ENCODE assay signal across 1 cellular context in genomic region chr9:131799177-131799823, GRCh38.
TF ChIP-seq lines count a peak whose summit lies in the region.

No MANE protein-coding gene starts in this region.

TF ChIP-seq in HepG2, 621 proteins besides CTCF, POLR2A, EP300 and RAD21 (continued from another document and continues in another):
- TF ChIP-seq PRMT3 (CRISPR knock-in tag; IDR thresholded peaks at IDR 0.05; ENCODE audit: borderline replicate concordance, low read depth) (peak; percentile 86; the same call in 1 of the 2 replicates), TEAD2 (CRISPR knock-in tag; IDR thresholded peaks at IDR 0.05) (peak; percentile 86; the same call in 1 of the 2 replicates), NCOA1 (CRISPR knock-in tag; IDR thresholded peaks at IDR 0.05) (no peak), ARHGAP35 (CRISPR knock-in tag; IDR thresholded peaks at IDR 0.05; ENCODE audit: borderline replicate concordance) (no peak), RORA (CRISPR knock-in tag; IDR thresholded peaks at IDR 0.05) (no peak), RBAK (CRISPR knock-in tag; IDR thresholded peaks at IDR 0.05) (no peak), ZNF510 (CRISPR knock-in tag; IDR thresholded peaks at IDR 0.05; ENCODE audit: low read depth) (no peak), CHD2 (IDR thresholded peaks at IDR 0.05; ENCODE audit: low read depth, low read length) (no peak), SAFB2 (CRISPR knock-in tag; IDR thresholded peaks at IDR 0.05; ENCODE audit: borderline replicate concordance, low read depth) (no peak), PHF5A (CRISPR knock-in tag; IDR thresholded peaks at IDR 0.05; ENCODE audit: low read depth, unreplicated experiment) (no peak), ZNF850 (CRISPR knock-in tag; conservative IDR thresholded peaks at IDR 0.05) (no peak), ZBTB38 (CRISPR knock-in tag; IDR thresholded peaks at IDR 0.05) (0 out of 2 replicates have a peak, but pooled peaks have one; percentile 29), ZNF503 (CRISPR knock-in tag; IDR thresholded peaks at IDR 0.05) (no peak), REPIN1 (CRISPR knock-in tag; IDR thresholded peaks at IDR 0.05; ENCODE audit: borderline replicate concordance, low read depth) (0 out of 2 replicates have a peak, but pooled peaks have one; percentile 30), SSRP1 (CRISPR knock-in tag; IDR thresholded peaks at IDR 0.05) (no peak), ZNF883 (CRISPR knock-in tag; IDR thresholded peaks at IDR 0.05; ENCODE audit: not compliant biosample characterization) (peak; percentile 47), SNAI1 (CRISPR knock-in tag; IDR thresholded peaks at IDR 0.05; ENCODE audit: borderline replicate concordance) (0 out of 2 replicates have a peak, but pooled peaks have one; percentile 29), FOSL2 (CRISPR knock-in tag; IDR thresholded peaks at IDR 0.05) (0 out of 2 replicates have a peak, but pooled peaks have one; percentile 39), FOXA1 (IDR thresholded peaks at IDR 0.05) (no peak), FOXA1 (CRISPR knock-in tag; IDR thresholded peaks at IDR 0.05) (no peak), ZNF256 (CRISPR knock-in tag; conservative IDR thresholded peaks at IDR 0.05) (peak; percentile 94), ZNF775 (CRISPR knock-in tag; IDR thresholded peaks at IDR 0.05; ENCODE audit: borderline replicate concordance) (no peak), ZSCAN12 (CRISPR knock-in tag; IDR thresholded peaks at IDR 0.05) (peak; percentile 82; the same call in 1 of the 2 replicates), ZNF678 (CRISPR knock-in tag; IDR thresholded peaks at IDR 0.05) (no peak), PBX2 (CRISPR knock-in tag; IDR thresholded peaks at IDR 0.05) (no peak), ZIK1 (CRISPR knock-in tag; IDR thresholded peaks at IDR 0.05; ENCODE audit: borderline replicate concordance, low read depth) (no peak), JARID2 (CRISPR knock-in tag; IDR thresholded peaks at IDR 0.05; ENCODE audit: insufficient replicate concordance) (no peak), KAT7 (CRISPR knock-in tag; IDR thresholded peaks at IDR 0.05; ENCODE audit: borderline replicate concordance) (no peak), FOXA3 (CRISPR knock-in tag; IDR thresholded peaks at IDR 0.05) (peak; percentile 38; the same call in 1 of the 2 replicates), U2AF2 (IDR thresholded peaks at IDR 0.05; ENCODE audit: low read depth, low read length) (no peak), ZNF432 (CRISPR knock-in tag; IDR thresholded peaks at IDR 0.05; ENCODE audit: borderline replicate concordance) (no peak), SP5 (CRISPR knock-in tag; IDR thresholded peaks at IDR 0.05; ENCODE audit: borderline replicate concordance, low read depth) (no peak), ONECUT2 (CRISPR knock-in tag; IDR thresholded peaks at IDR 0.05) (0 out of 2 replicates have a peak, but pooled peaks have one; percentile 40), ZSCAN22 (CRISPR knock-in tag; IDR thresholded peaks at IDR 0.05) (no peak), YEATS4 (CRISPR knock-in tag; IDR thresholded peaks at IDR 0.05; ENCODE audit: borderline replicate concordance) (peak; percentile 22; the same call in 1 of the 2 replicates), SRSF4 (IDR thresholded peaks at IDR 0.05; ENCODE audit: low read depth, low read length, poor library complexity, severe bottlenecking) (no peak), ZNF124 (CRISPR knock-in tag; IDR thresholded peaks at IDR 0.05) (peak; percentile 81), GLMP (CRISPR knock-in tag; IDR thresholded peaks at IDR 0.05; ENCODE audit: borderline replicate concordance) (no peak), ZNF160 (CRISPR knock-in tag; IDR thresholded peaks at IDR 0.05) (no peak), HNF4A (CRISPR knock-in tag; IDR thresholded peaks at IDR 0.05) (0 out of 2 replicates have a peak, but pooled peaks have one; percentile 27), ZNF569 (CRISPR knock-in tag; IDR thresholded peaks at IDR 0.05; ENCODE audit: borderline replicate concordance) (no peak), STAT5B (CRISPR knock-in tag; IDR thresholded peaks at IDR 0.05) (no peak), RCOR2 (CRISPR knock-in tag; IDR thresholded peaks at IDR 0.05) (no peak), DZIP1 (CRISPR knock-in tag; IDR thresholded peaks at IDR 0.05) (no peak), ZNF549 (CRISPR knock-in tag; IDR thresholded peaks at IDR 0.05) (no peak), HOXD1 (CRISPR knock-in tag; IDR thresholded peaks at IDR 0.05) (peak; percentile 66; the same call in 1 of the 2 replicates), HMG20B (CRISPR knock-in tag; conservative IDR thresholded peaks at IDR 0.05) (peak; percentile 45; the same call in 1 of the 2 replicates), ZMYM3 (CRISPR knock-in tag; IDR thresholded peaks at IDR 0.05) (no peak), ZNF441 (CRISPR knock-in tag; IDR thresholded peaks at IDR 0.05; ENCODE audit: borderline replicate concordance) (peak; percentile 85; the same call in 1 of the 2 replicates), ZNF33B (CRISPR knock-in tag; IDR thresholded peaks at IDR 0.05) (no peak), DNMT3B (CRISPR knock-in tag; conservative IDR thresholded peaks at IDR 0.05) (no peak), CBX5 (CRISPR knock-in tag; IDR thresholded peaks at IDR 0.05; ENCODE audit: borderline replicate concordance) (peak; percentile 69; the same call in 1 of the 2 replicates), TAF15 (IDR thresholded peaks at IDR 0.05; ENCODE audit: low read depth, low read length, poor library complexity, severe bottlenecking) (no peak), MYC (CRISPR knock-in tag; IDR thresholded peaks at IDR 0.05; ENCODE audit: borderline replicate concordance) (peak; percentile 32; the same call in 1 of the 2 replicates), ZFY (CRISPR knock-in tag; IDR thresholded peaks at IDR 0.05) (peak; percentile 38; the same call in 1 of the 2 replicates), ZNF598 (CRISPR knock-in tag; IDR thresholded peaks at IDR 0.05; ENCODE audit: borderline replicate concordance) (no peak), GABPA (IDR thresholded peaks at IDR 0.05; ENCODE audit: low read depth, low read length) (no peak), GABPA (CRISPR knock-in tag; IDR thresholded peaks at IDR 0.05; ENCODE audit: low read depth) (no peak), ZBTB42 (CRISPR knock-in tag; IDR thresholded peaks at IDR 0.05) (no peak), PITX1 (CRISPR knock-in tag; IDR thresholded peaks at IDR 0.05) (0 out of 2 replicates have a peak, but pooled peaks have one; percentile 24), FOXO1 (CRISPR knock-in tag; IDR thresholded peaks at IDR 0.05) (0 out of 2 replicates have a peak, but pooled peaks have one; percentile 20), IRF1 (CRISPR knock-in tag; IDR thresholded peaks at IDR 0.05; ENCODE audit: low read depth) (no peak)
- TF ChIP-seq, protein P1, sequence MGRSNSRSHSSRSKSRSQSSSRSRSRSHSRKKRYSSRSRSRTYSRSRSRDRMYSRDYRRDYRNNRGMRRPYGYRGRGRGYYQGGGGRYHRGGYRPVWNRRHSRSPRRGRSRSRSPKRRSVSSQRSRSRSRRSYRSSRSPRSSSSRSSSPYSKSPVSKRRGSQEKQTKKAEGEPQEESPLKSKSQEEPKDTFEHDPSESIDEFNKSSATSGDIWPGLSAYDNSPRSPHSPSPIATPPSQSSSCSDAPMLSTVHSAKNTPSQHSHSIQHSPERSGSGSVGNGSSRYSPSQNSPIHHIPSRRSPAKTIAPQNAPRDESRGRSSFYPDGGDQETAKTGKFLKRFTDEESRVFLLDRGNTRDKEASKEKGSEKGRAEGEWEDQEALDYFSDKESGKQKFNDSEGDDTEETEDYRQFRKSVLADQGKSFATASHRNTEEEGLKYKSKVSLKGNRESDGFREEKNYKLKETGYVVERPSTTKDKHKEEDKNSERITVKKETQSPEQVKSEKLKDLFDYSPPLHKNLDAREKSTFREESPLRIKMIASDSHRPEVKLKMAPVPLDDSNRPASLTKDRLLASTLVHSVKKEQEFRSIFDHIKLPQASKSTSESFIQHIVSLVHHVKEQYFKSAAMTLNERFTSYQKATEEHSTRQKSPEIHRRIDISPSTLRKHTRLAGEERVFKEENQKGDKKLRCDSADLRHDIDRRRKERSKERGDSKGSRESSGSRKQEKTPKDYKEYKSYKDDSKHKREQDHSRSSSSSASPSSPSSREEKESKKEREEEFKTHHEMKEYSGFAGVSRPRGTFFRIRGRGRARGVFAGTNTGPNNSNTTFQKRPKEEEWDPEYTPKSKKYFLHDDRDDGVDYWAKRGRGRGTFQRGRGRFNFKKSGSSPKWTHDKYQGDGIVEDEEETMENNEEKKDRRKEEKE (IDR thresholded peaks at IDR 0.05) = no peak
- TF ChIP-seq, protein P2, sequence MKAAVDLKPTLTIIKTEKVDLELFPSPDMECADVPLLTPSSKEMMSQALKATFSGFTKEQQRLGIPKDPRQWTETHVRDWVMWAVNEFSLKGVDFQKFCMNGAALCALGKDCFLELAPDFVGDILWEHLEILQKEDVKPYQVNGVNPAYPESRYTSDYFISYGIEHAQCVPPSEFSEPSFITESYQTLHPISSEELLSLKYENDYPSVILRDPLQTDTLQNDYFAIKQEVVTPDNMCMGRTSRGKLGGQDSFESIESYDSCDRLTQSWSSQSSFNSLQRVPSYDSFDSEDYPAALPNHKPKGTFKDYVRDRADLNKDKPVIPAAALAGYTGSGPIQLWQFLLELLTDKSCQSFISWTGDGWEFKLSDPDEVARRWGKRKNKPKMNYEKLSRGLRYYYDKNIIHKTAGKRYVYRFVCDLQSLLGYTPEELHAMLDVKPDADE (CRISPR knock-in tag; IDR thresholded peaks at IDR 0.05) = peak; percentile 83
- TF ChIP-seq, protein P3, sequence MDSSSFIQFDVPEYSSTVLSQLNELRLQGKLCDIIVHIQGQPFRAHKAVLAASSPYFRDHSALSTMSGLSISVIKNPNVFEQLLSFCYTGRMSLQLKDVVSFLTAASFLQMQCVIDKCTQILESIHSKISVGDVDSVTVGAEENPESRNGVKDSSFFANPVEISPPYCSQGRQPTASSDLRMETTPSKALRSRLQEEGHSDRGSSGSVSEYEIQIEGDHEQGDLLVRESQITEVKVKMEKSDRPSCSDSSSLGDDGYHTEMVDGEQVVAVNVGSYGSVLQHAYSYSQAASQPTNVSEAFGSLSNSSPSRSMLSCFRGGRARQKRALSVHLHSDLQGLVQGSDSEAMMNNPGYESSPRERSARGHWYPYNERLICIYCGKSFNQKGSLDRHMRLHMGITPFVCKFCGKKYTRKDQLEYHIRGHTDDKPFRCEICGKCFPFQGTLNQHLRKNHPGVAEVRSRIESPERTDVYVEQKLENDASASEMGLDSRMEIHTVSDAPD (CRISPR knock-in tag; IDR thresholded peaks at IDR 0.05) = no peak
